ENCODE assay signal across 26 cellular contexts in the genomic region with DNA sequence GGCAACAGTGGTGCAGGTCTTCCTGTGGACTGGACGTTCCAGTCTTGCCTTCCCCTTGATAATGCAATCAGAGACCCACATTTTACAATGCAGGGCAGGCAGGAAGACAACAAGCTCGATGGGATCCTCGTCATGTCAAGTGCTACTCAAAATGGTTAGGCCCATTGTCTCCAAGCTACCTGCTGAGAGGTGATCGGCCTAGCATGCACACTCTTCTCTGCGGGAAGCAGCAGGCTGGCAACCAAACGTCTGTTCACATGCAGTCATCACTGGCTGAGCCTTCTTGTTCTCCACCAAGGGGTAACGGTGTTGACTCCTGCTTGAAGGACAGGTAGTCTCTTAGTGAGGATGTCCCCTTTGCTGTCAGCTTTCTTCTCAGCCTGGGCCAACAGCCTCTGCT. TPM values are rescaled to one million over a fixed set of nuclear protein-coding genes. Genes with fewer than 3 reads are reported as not detected.
A peak's percentile ranks its signal among the peaks of the same experiment; 100 is the strongest.
DNase-seq lines count a peak whose midpoint lies in the region; ATAC-seq, FAIRE-seq and TF ChIP-seq lines count a peak whose summit lies in the region.
"Had no signal": no experiment of that assay in that cellular context is flagged by ENCODE, and none has a peak within 500 bp of the region (broad histone marks: within the 10 kb centered on the region; RNA-seq: fewer than 3 reads in every experiment).

No MANE protein-coding gene starts in this region.

- WGBS in H1 (ENCODE audit: extremely low coverage in 1 of 2, insufficient coverage in 1 of 2, insufficient read length in 1 of 2, insufficient replicate concordance in 2 of 2, low coverage in 1 of 2, low lambda C conversion rate in 2 of 2, missing lambda C conversion rate in 1 of 2), 2 experiments, result 45% methylated on average over 7 of the region's 7 CpGs; no CpG with 5 or more reads in 1 of the 2 experiments
- WGBS in small intestine, 3 donors, result 72 to 76% (median 76%) methylated on average over 7 of the region's 7 CpGs

- H2BK20ac ChIP-seq in H1 (ENCODE audit: low read length), result no peak overlapping the region

- H3K4ac ChIP-seq in H1 (replicated peaks; ENCODE audit: insufficient read length, low read depth, low read length), result no peak overlapping the region

- ATAC-seq in GM19328 (IDR thresholded peaks at IDR 0.05; ENCODE audit: unreplicated experiment) (no peak), HG03159 (IDR thresholded peaks at IDR 0.05; ENCODE audit: unreplicated experiment) (no peak)
- ATAC-seq: stimulated activated naive CD8-positive, alpha-beta T cell treated with anti-CD3 and anti-CD28 coated beads, Interleukin-15, amount 100 ng/mL, for 72 hours; T-cell had no signal

- POLR2A ChIA-PET in H1 (lab: Charles Lee; ENCODE audit: partially characterized antibody), result interaction anchor here (0.5 to 1.1 kb wide), 2 partner anchors 8 to 41 kb away, joined by 3 to 6 read pairs; no protein-coding TSS in a partner anchor

- CTCF ChIA-PET in H1 (lab: Charles Lee; ENCODE audit: partially characterized antibody), result interaction anchor here (0.9 to 7.8 kb wide), 19 partner anchors 8 to 430 kb away, joined by 3 to 120 read pairs (median 4); a partner anchor contains a TSS

- no peaks in the 10 kb centered on the region for H3K79me1 ChIP-seq in H1 (ENCODE audit: low read depth, low read length)

- no peak overlapping the region for H3K14ac ChIP-seq in H1 (ENCODE audit: insufficient read length)

- H3K79me2 ChIP-seq in H1 (ENCODE audit: control insufficient read depth in 1 of 2, insufficient read depth in 2 of 2, low read length in 2 of 2), result no peaks in the 10 kb centered on the region

- TF ChIP-seq POLR2A in H1 (IDR thresholded peaks at IDR 0.05; ENCODE audit: control extremely low read depth in 1 of 2, low read depth in 2 of 2, low read length in 2 of 2), result no peak

- H3K4me1 ChIP-seq in H1 (replicated peaks in 1 of 4; ENCODE audit: control insufficient read depth in 3 of 4, insufficient read depth in 4 of 4, low read length in 3 of 4), result peaks cover 2 to 11% (median 3%) of the 10 kb centered on the region in 4 experiments; a peak in 6 of 7 replicates
- H3K4me1 ChIP-seq in small intestine (ENCODE audit: control insufficient read depth in 2 of 2, insufficient read depth in 1 of 2, low read depth in 1 of 2, low read length in 1 of 2), result no peaks in the 10 kb centered on the region
- H3K4me1 ChIP-seq: sigmoid colon had no signal

- no peak overlapping the region for H3K4me3 ChIP-seq in H1 (ENCODE audit: extremely low read depth in 1 of 4, insufficient read depth in 2 of 4, low read depth in 3 of 4, low read length in 4 of 4)
- no peak overlapping the region for H3K4me3 ChIP-seq in small intestine (ENCODE audit: low read depth in 1 of 2, low read length in 2 of 2)
- H3K4me3 ChIP-seq: BLaER1, lung, Peyer's patch, sigmoid colon, SJCRH30, tibial artery had no signal

- no peak for TF ChIP-seq CTCF in H1 (IDR thresholded peaks at IDR 0.05; ENCODE audit: control extremely low read depth in 1 of 3, insufficient read depth in 1 of 3, low read depth in 1 of 3, low read length in 3 of 3)

- H3K36me3 ChIP-seq in H1 (ENCODE audit: control insufficient read depth in 2 of 4, insufficient read depth in 4 of 4, low read length in 3 of 4), result no peaks in the 10 kb centered on the region
- H3K36me3 ChIP-seq in small intestine (ENCODE audit: control insufficient read depth in 2 of 2, insufficient read depth in 2 of 2, low read length in 2 of 2), result no peaks in the 10 kb centered on the region
- H3K36me3 ChIP-seq: BLaER1, Peyer's patch, sigmoid colon, SJCRH30, tibial artery had no signal

- H3K23me2 ChIP-seq in H1 (ENCODE audit: low read depth, low read length), result peaks cover 4% of the 10 kb centered on the region; the same call in 1 of the 2 replicates

- H3K27me3 ChIP-seq in H1 (replicated peaks in 1 of 4; ENCODE audit: control insufficient read depth in 3 of 4, extremely low read depth in 1 of 4, insufficient read depth in 3 of 4, low read length in 3 of 4), result peaks cover 0 to 6% (median 3%) of the 10 kb centered on the region in 4 experiments; a peak in 3 of 7 replicates
- no peaks in the 10 kb centered on the region for H3K27me3 ChIP-seq in small intestine (ENCODE audit: control insufficient read depth in 2 of 2, insufficient read depth in 2 of 2, low read length in 2 of 2)
- H3K27me3 ChIP-seq: BLaER1, Peyer's patch, SJCRH30 had no signal

- peak overlapping the region in 1 of 2 experiments; percentile 20; a peak in 2 of 4 replicates for H3K4me2 ChIP-seq in H1 (ENCODE audit: insufficient read depth in 1 of 2, low read depth in 2 of 2, low read length in 2 of 2)
- H3K4me2 ChIP-seq: BLaER1 had no signal

- no peak overlapping the region for H3K23ac ChIP-seq in H1 (ENCODE audit: insufficient read length)

- no peak overlapping the region for H3K9ac ChIP-seq in H1 (replicated peaks in 1 of 4; ENCODE audit: extremely low read depth in 1 of 4, low read depth in 3 of 4, low read length in 3 of 4)
- H3K9ac ChIP-seq: BLaER1 had no signal

- no peak overlapping the region for H4K91ac ChIP-seq in H1 (replicated peaks; ENCODE audit: insufficient read length, low read length)

- TF ChIP-seq EP300 in H1 (IDR thresholded peaks at IDR 0.05; ENCODE audit: borderline replicate concordance in 1 of 2, low read depth in 2 of 2, low read length in 2 of 2), result no peak

- H2BK12ac ChIP-seq in H1 (ENCODE audit: low read depth, low read length), result no peak overlapping the region

- H3K27ac ChIP-seq in H1 (ENCODE audit: low read depth, low read length) (no peak overlapping the region), small intestine (ENCODE audit: low read depth in 1 of 2, low read length in 1 of 2) (no peak overlapping the region)
- H3K27ac ChIP-seq: BLaER1, Peyer's patch, sigmoid colon, SJCRH30, tibial artery had no signal

- no peak overlapping the region for H3K18ac ChIP-seq in H1 (ENCODE audit: extremely low read depth, low read length)

- H2AFZ ChIP-seq in H1 (ENCODE audit: low read length), result no peak overlapping the region

- no peak overlapping the region for H4K8ac ChIP-seq in H1 (ENCODE audit: extremely low read depth, insufficient read depth, low read length)

- no peak for FAIRE-seq in H1 (lab: Jason Lieb, UNC)
- no peak for FAIRE-seq in small intestine (lab: Jason Lieb, UNC)
- FAIRE-seq: H54 had no signal

- no peaks in the 10 kb centered on the region for H3K9me3 ChIP-seq in H1 (ENCODE audit: insufficient read depth in 2 of 2, low read depth in 1 of 2, low read length in 1 of 2)
- H3K9me3 ChIP-seq in small intestine (ENCODE audit: control insufficient read depth, low read depth), result no peaks in the 10 kb centered on the region
- H3K9me3 ChIP-seq: BLaER1, Peyer's patch, sigmoid colon, SJCRH30, tibial artery had no signal

- H3K56ac ChIP-seq in H1 (replicated peaks; ENCODE audit: insufficient read length, low read depth, low read length), result no peak overlapping the region

- DNase-seq in DMS79 treated with DMSO at 0.1 percent for 48 hours (lab: John Stamatoyannopoulos, UW), result peak; percentile 80
- DNase-seq in NCI-H187 (lab: John Stamatoyannopoulos, UW), result peak; percentile 31 to 52
- DNase-seq in NCI-H345 (lab: John Stamatoyannopoulos, UW), result peak; percentile 99
- DNase-seq in H1 (ENCODE audit: low read depth in 1 of 2, low spot score in 2 of 2), result no peak
- DNase-seq in small intestine, result no peak
- no peak for DNase-seq in KG1 (lab: John Stamatoyannopoulos, UW)
- DNase-seq: ACHN; activated CD4-positive, alpha-beta T cell treated with anti-CD3 and anti-CD28 coated beads for 1 hour; activated CD8-positive, alpha-beta memory T cell treated with anti-CD3 and anti-CD28 coated beads for 24 hours; activated gamma-delta T cell treated with Interleukin-2 at 50 U/mL for 16 hours; activated T-cell treated with anti-CD3 and anti-CD28 coated beads, Interleukin-2, amount 50 U/mL, for 1 hour; Calu3; KBM-7; MM.1S; NCI-H2171 treated with DMSO at 0.1 percent for 48 hours; Peyer's patch; sigmoid colon; SJCRH30; stimulated activated naive CD8-positive, alpha-beta T cell treated with anti-CD3 and anti-CD28 coated beads, Interleukin-15, amount 100 ng/mL, for 72 hours; T-cell; tibial artery had no signal

- H2BK120ac ChIP-seq in H1 (replicated peaks; ENCODE audit: low read depth, low read length), result no peak overlapping the region

- H2BK15ac ChIP-seq in H1 (ENCODE audit: low read length), result no peak overlapping the region

- H4K5ac ChIP-seq in H1 (ENCODE audit: insufficient read length, low read depth, low read length), result no peak overlapping the region

- no peaks in the 10 kb centered on the region for H4K20me1 ChIP-seq in H1 (replicated peaks in 1 of 2; ENCODE audit: control insufficient read depth in 1 of 2, insufficient read depth in 2 of 2, low read length in 2 of 2)
- H4K20me1 ChIP-seq: BLaER1 had no signal

- no peak overlapping the region; the same call in 1 of the 2 replicates for H2AK5ac ChIP-seq in H1 (ENCODE audit: low read depth, low read length)

- no peak for TF ChIP-seq RAD21 in H1 (IDR thresholded peaks at IDR 0.05 in 1 of 2, conservative IDR thresholded peaks at IDR 0.05 in 1 of 2; ENCODE audit: low read depth in 2 of 2, low read length in 2 of 2)

- no peak overlapping the region for H2BK5ac ChIP-seq in H1 (ENCODE audit: low read depth, low read length)

TF ChIP-seq in H1, 55 proteins besides CTCF, POLR2A, EP300 and RAD21:
- TF ChIP-seq CEBPB (IDR thresholded peaks at IDR 0.05; ENCODE audit: low read depth, low read length), result no peak
- TF ChIP-seq NANOG (IDR thresholded peaks at IDR 0.05; ENCODE audit: insufficient read depth, low read depth, low read length, poor library complexity, severe bottlenecking), result peak; percentile 66

RNA-seq across cellular contexts. Expression of a gene that starts 25.5 kb away (rescaled TPM):
- 7.9 and 8.6 TPM in 2 replicates for total RNA-seq in H1 (2021; fragmentation: NEBNext Ultra II Directional; extraction: Animal tissue kit (Norgen Biotek cat#: 25700))
- polyA plus RNA-seq in H1 (2011; rRNA removed) (10.1 and 10.3 TPM in 2 replicates), small intestine (10 to 100 TPM; 24.2 to 89.2 (median 50.5) TPM)
- polyA plus RNA-seq in H1 (2011; cell fraction: cytosol; rRNA removed), result 11.5 TPM
- 5.3 TPM for polyA plus RNA-seq in H1 (2011; cell fraction: nucleus; rRNA removed)
- 6.0 to 11.2 TPM (median 8.8 TPM) in 4 replicates for polyA plus RNA-seq in H1 (2012, experiment 1 of 2)
- polyA plus RNA-seq in H1 (2012, experiment 2 of 2), result 5.3 TPM
- 6.9 TPM for polyA plus RNA-seq in H1 (2013, experiment 1 of 2)
- 7.0 TPM for polyA plus RNA-seq in H1 (2013, experiment 2 of 2)
- polyA minus RNA-seq in H1 (2011; rRNA and poly(A)+ RNA removed), result 3.8 and 10.3 TPM in 2 replicates
- 6.8 TPM for polyA minus RNA-seq in H1 (2011; cell fraction: cytosol; rRNA and poly(A)+ RNA removed)
- polyA minus RNA-seq in H1 (2011; cell fraction: nucleus; rRNA and poly(A)+ RNA removed), result 2.9 TPM

Comparison
In these comparisons a context has a peak if more than half of its experiments do, and no peak if none do; other contexts are left out.
1. DNase-seq: peak in DMS79 treated with DMSO at 0.1 percent for 48 hours (single experiment), NCI-H187 (2 of 2) and NCI-H345 (single experiment); none in H1 (0 of 2), small intestine (single experiment) and KG1 (single experiment).